ENCODE assay signal across 19 cellular contexts in genomic region chr1:235834620-235835019, GRCh38. TPM values are rescaled to one million over a fixed set of nuclear protein-coding genes. Genes with fewer than 3 reads are reported as not detected.
DNase-seq lines count a peak whose midpoint lies in the region; ATAC-seq and TF ChIP-seq lines count a peak whose summit lies in the region.
"Had no signal": no experiment of that assay in that cellular context is flagged by ENCODE, and none has a peak within 500 bp of the region (broad histone marks: within the 10 kb centered on the region; RNA-seq: fewer than 3 reads in every experiment).

No MANE protein-coding gene starts in this region.

- DNase-seq in NCI-H2107 (lab: John Stamatoyannopoulos, UW) (peak; percentile 75), sciatic nerve (ENCODE audit: low spot score) (no peak), UCSD-AML1 (lab: John Stamatoyannopoulos, UW; ENCODE audit: unreplicated experiment) (no peak), mesothelial cell of epicardium (ENCODE audit: low spot score in 2 of 2, unreplicated experiment in 2 of 2) (no peak)
- DNase-seq: activated CD8-positive, alpha-beta memory T cell treated with anti-CD3 and anti-CD28 coated beads for 24 hours; activated naive CD4-positive, alpha-beta T cell treated with anti-CD3 and anti-CD28 coated beads for 36 hours; activated T-cell treated with anti-CD3 and anti-CD28 coated beads, Interleukin-2, amount 50 U/mL, for 4 hours; CD4-positive, alpha-beta T cell; dermis blood vessel endothelial cell; DMS153; GF-D8; T1000 had no signal

- H3K36me3 ChIP-seq in HEK293 (ENCODE audit: control insufficient read depth in 2 of 2, insufficient read depth in 1 of 2, low read length in 2 of 2): peaks cover 0 to 4% of the 10 kb centered on the region in 2 experiments; a peak in 1 of 3 replicates
- H3K36me3 ChIP-seq in endocrine pancreas (ENCODE audit: control insufficient read depth, insufficient read depth, low read length): no peaks in the 10 kb centered on the region

- H3K27ac ChIP-seq in HEK293 (ENCODE audit: extremely low read depth, low read depth, low read length): no peak overlapping the region
- H3K27ac ChIP-seq: GM23248 had no signal

- H3K27ac Mint-ChIP-seq in mesothelial cell of epicardium: no peak overlapping the region
- H3K27ac Mint-ChIP-seq: activated naive CD4-positive, alpha-beta T cell treated with anti-CD3 and anti-CD28 coated beads for 36 hours; CD4-positive, alpha-beta T cell; stimulated activated effector memory CD8-positive, alpha-beta T cell treated with anti-CD3 and anti-CD28 coated beads, Interleukin-12 subunit alpha, Interleukin-12 subunit beta, amount 100 ng/mL, for 72 hours had no signal

- H3K27me3 Mint-ChIP-seq in mesothelial cell of epicardium (ENCODE audit: low read depth): no peaks in the 10 kb centered on the region
- H3K27me3 Mint-ChIP-seq: CD4-positive, alpha-beta T cell had no signal

- TF ChIP-seq CTCF in HEK293 (tag by site-specific recombination; IDR thresholded peaks at IDR 0.05) (no peak), mesothelial cell of epicardium (IDR thresholded peaks at IDR 0.05; ENCODE audit: unreplicated experiment) (no peak)

- H3K9ac ChIP-seq in endocrine pancreas (ENCODE audit: control insufficient read depth, insufficient read depth, low read length): no peak overlapping the region

- no peaks in the 10 kb centered on the region for H3K4me1 Mint-ChIP-seq in mesothelial cell of epicardium

- H3K9me3 ChIP-seq in HEK293 (ENCODE audit: control insufficient read depth, insufficient read depth, low read depth, low read length) (no peaks in the 10 kb centered on the region), endocrine pancreas (ENCODE audit: control insufficient read depth, low read length) (no peaks in the 10 kb centered on the region)
- H3K9me3 ChIP-seq: heart right ventricle had no signal

- intact Hi-C loops in sciatic nerve (cut with DNase I): no loop called here

- no peak overlapping the region for H3K4me3 ChIP-seq in HEK293 (ENCODE audit: low read depth, low read length)
- H3K4me3 ChIP-seq in endocrine pancreas (ENCODE audit: control insufficient read depth, insufficient read depth, low read length): peak overlapping the region; percentile 18
- H3K4me3 ChIP-seq: K562 had no signal

- no peak overlapping the region for H3K4me3 Mint-ChIP-seq in mesothelial cell of epicardium
- H3K4me3 Mint-ChIP-seq: activated naive CD4-positive, alpha-beta T cell treated with anti-CD3 and anti-CD28 coated beads for 36 hours; activated T-cell treated with anti-CD3 and anti-CD28 coated beads, Interleukin-2, amount 50 U/mL, for 4 hours; CD4-positive, alpha-beta T cell; stimulated activated effector memory CD8-positive, alpha-beta T cell treated with anti-CD3 and anti-CD28 coated beads, Interleukin-12 subunit alpha, Interleukin-12 subunit beta, amount 100 ng/mL, for 72 hours had no signal

- POLR2A ChIA-PET in HEK293 (lab: Yijun Ruan, JAX): no interaction called here

- no peaks in the 10 kb centered on the region for H3K27me3 ChIP-seq in endocrine pancreas (ENCODE audit: control insufficient read depth, insufficient read depth, low read length)
- H3K27me3 ChIP-seq: heart right ventricle had no signal

- H3K4me1 ChIP-seq in HEK293 (ENCODE audit: control insufficient read depth, insufficient read depth, low read length): no peaks in the 10 kb centered on the region
- H3K4me1 ChIP-seq in endocrine pancreas (ENCODE audit: control insufficient read depth, insufficient read depth, low read length): no peaks in the 10 kb centered on the region

- H3K9me3 Mint-ChIP-seq in mesothelial cell of epicardium: no peaks in the 10 kb centered on the region
- H3K9me3 Mint-ChIP-seq: activated naive CD4-positive, alpha-beta T cell treated with anti-CD3 and anti-CD28 coated beads for 36 hours; activated T-cell treated with anti-CD3 and anti-CD28 coated beads, Interleukin-2, amount 50 U/mL, for 4 hours; CD4-positive, alpha-beta T cell; stimulated activated effector memory CD8-positive, alpha-beta T cell treated with anti-CD3 and anti-CD28 coated beads, Interleukin-12 subunit alpha, Interleukin-12 subunit beta, amount 100 ng/mL, for 72 hours had no signal

- CTCF ChIA-PET in HEK293 (lab: Yijun Ruan, JAX): interaction anchor here (0.6 to 7.4 kb wide), 3 partner anchors 9 to 117 kb away, joined by 3 to 79 read pairs (median 3); no protein-coding TSS in a partner anchor

- no peaks in the 10 kb centered on the region for H3K36me3 Mint-ChIP-seq in mesothelial cell of epicardium
- H3K36me3 Mint-ChIP-seq: stimulated activated effector memory CD8-positive, alpha-beta T cell treated with anti-CD3 and anti-CD28 coated beads, Interleukin-12 subunit alpha, Interleukin-12 subunit beta, amount 100 ng/mL, for 72 hours had no signal

- peak; percentile 39 for ATAC-seq in sciatic nerve
- no peak for ATAC-seq in HG03469 (IDR thresholded peaks at IDR 0.05; ENCODE audit: unreplicated experiment)
- ATAC-seq: activated T-cell treated with anti-CD3 and anti-CD28 coated beads, Interleukin-2, amount 50 U/mL, for 4 hours; stimulated activated effector memory CD8-positive, alpha-beta T cell treated with anti-CD3 and anti-CD28 coated beads, Interleukin-12 subunit alpha, Interleukin-12 subunit beta, amount 100 ng/mL, for 72 hours had no signal

TF ChIP-seq in HEK293, 187 proteins besides CTCF, POLR2A, EP300 and RAD21:
- TF ChIP-seq PRDM10 (tag by site-specific recombination; IDR thresholded peaks at IDR 0.05) (peak; percentile 37; the same call in 1 of the 2 replicates), HOXC10 (CRISPR knock-in tag; IDR thresholded peaks at IDR 0.05) (no peak), ZNF544 (tag by site-specific recombination; IDR thresholded peaks at IDR 0.05) (no peak), ZSCAN16 (tag by site-specific recombination; IDR thresholded peaks at IDR 0.05) (no peak), ZNF558 (tag by site-specific recombination; IDR thresholded peaks at IDR 0.05) (no peak), KLF1 (tag by site-specific recombination; IDR thresholded peaks at IDR 0.05) (no peak)
- TF ChIP-seq, protein P1, sequence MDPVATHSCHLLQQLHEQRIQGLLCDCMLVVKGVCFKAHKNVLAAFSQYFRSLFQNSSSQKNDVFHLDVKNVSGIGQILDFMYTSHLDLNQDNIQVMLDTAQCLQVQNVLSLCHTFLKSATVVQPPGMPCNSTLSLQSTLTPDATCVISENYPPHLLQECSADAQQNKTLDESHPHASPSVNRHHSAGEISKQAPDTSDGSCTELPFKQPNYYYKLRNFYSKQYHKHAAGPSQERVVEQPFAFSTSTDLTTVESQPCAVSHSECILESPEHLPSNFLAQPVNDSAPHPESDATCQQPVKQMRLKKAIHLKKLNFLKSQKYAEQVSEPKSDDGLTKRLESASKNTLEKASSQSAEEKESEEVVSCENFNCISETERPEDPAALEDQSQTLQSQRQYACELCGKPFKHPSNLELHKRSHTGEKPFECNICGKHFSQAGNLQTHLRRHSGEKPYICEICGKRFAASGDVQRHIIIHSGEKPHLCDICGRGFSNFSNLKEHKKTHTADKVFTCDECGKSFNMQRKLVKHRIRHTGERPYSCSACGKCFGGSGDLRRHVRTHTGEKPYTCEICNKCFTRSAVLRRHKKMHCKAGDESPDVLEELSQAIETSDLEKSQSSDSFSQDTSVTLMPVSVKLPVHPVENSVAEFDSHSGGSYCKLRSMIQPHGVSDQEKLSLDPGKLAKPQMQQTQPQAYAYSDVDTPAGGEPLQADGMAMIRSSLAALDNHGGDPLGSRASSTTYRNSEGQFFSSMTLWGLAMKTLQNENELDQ (tag by site-specific recombination; IDR thresholded peaks at IDR 0.05; ENCODE audit: low read depth): no peak

RNA-seq across cellular contexts. Expression of gene LYST, which starts 32.1 kb away (rescaled TPM):
- total RNA-seq in sciatic nerve (61.9 TPM), mesothelial cell of epicardium (6.6 to 8.0 TPM (median 7.2 TPM) in 3 replicates)
